8 cellular contexts compared by ENCODE assay signal in genomic region chr3:47476330-47476626, GRCh38. TPM values are rescaled to one million over a fixed set of nuclear protein-coding genes. Genes with fewer than 3 reads are reported as not detected.
DNase-seq lines count a peak whose midpoint lies in the region; ATAC-seq and TF ChIP-seq lines count a peak whose summit lies in the region.

No MANE protein-coding gene starts in this region.

- H3K27ac ChIP-seq in C4-2B (peak overlapping the region; percentile 94), duodenal mucosa (ENCODE audit: low read depth, low read length) (peak overlapping the region; percentile 63), neural progenitor cell (no peak overlapping the region)

- H3K9ac ChIP-seq in duodenal mucosa (ENCODE audit: low read depth in 1 of 2, low read length in 2 of 2) = peak overlapping the region; percentile 69
- H3K9ac ChIP-seq in neural progenitor cell = no peak overlapping the region

- ATAC-seq in GM18867 (IDR thresholded peaks at IDR 0.05; ENCODE audit: unreplicated experiment) = no peak
- no peak for ATAC-seq in GM21619 (IDR thresholded peaks at IDR 0.05; ENCODE audit: unreplicated experiment)

- H3K4me3 Mint-ChIP-seq in neural progenitor cell = peak overlapping the region; percentile 89

- peak overlapping the region; percentile 47 for H3K4me2 ChIP-seq in neural progenitor cell

- TF ChIP-seq CTCF in C4-2B (conservative IDR thresholded peaks at IDR 0.05) = 0 out of 2 replicates have a peak, but pooled peaks have one; percentile 58
- no peak for TF ChIP-seq CTCF in LNCaP clone FGC (IDR thresholded peaks at IDR 0.05; ENCODE audit: control insufficient read depth, extremely low read depth, insufficient read depth)
- no peak for TF ChIP-seq CTCF in neural progenitor cell (IDR thresholded peaks at IDR 0.05)

- H3K9me3 ChIP-seq in duodenal mucosa (ENCODE audit: control insufficient read depth in 1 of 2, low read length in 2 of 2) = no peaks in the 10 kb centered on the region
- no peaks in the 10 kb centered on the region for H3K9me3 ChIP-seq in neural progenitor cell (ENCODE audit: low read depth)

- H3K27me3 Mint-ChIP-seq in neural progenitor cell (ENCODE audit: insufficient read depth, low read depth) = peaks cover 5% of the 10 kb centered on the region

- peak overlapping the region; percentile 77 for H2AFZ ChIP-seq in neural progenitor cell (replicated peaks)

- peaks cover 23% of the 10 kb centered on the region for H4K20me1 ChIP-seq in neural progenitor cell (ENCODE audit: low read depth)

- H3K27me3 ChIP-seq in duodenal mucosa (ENCODE audit: control insufficient read depth in 1 of 2, insufficient read depth in 2 of 2, low read length in 2 of 2) = no peaks in the 10 kb centered on the region
- no peaks in the 10 kb centered on the region for H3K27me3 ChIP-seq in neural progenitor cell

- H3K36me3 ChIP-seq in duodenal mucosa (ENCODE audit: control insufficient read depth in 1 of 2, insufficient read depth in 2 of 2, low read length in 2 of 2) (no peaks in the 10 kb centered on the region), neural progenitor cell (no peaks in the 10 kb centered on the region)

- peaks cover 4% of the 10 kb centered on the region for H3K36me3 Mint-ChIP-seq in neural progenitor cell

- H3K4me3 ChIP-seq in LNCaP clone FGC (ENCODE audit: low read depth, low read length) (peak overlapping the region; percentile 95), duodenal mucosa (ENCODE audit: low read depth in 1 of 2, low read length in 2 of 2) (peak overlapping the region; percentile 69 to 90), neural progenitor cell (peak overlapping the region; percentile 91)

- no peak overlapping the region for H3K27ac Mint-ChIP-seq in neural progenitor cell

- peaks cover 2% of the 10 kb centered on the region for H3K9me3 Mint-ChIP-seq in neural progenitor cell

- DNase-seq in LNCaP clone FGC (ENCODE audit: low read depth) = no peak
- DNase-seq in neural progenitor cell (ENCODE audit: low spot score) = no peak
- DNase-seq in UCSD-AML1 (lab: John Stamatoyannopoulos, UW; ENCODE audit: unreplicated experiment) = no peak
- DNase-seq in NK-92 treated with Interleukin-12 subunit alpha and Interleukin-12 subunit beta, amount 100 ng/mL, for 24 hours (lab: John Stamatoyannopoulos, UW) = no peak

- H3F3A ChIP-seq in neural progenitor cell (ENCODE audit: low read depth) = peaks cover 30% of the 10 kb centered on the region

- peaks cover 21% of the 10 kb centered on the region for H3K4me1 Mint-ChIP-seq in neural progenitor cell

- H3K79me2 ChIP-seq in neural progenitor cell (ENCODE audit: low read depth) = peaks cover 41% of the 10 kb centered on the region

- peaks cover 18 to 22% of the 10 kb centered on the region in 2 donors for H3K4me1 ChIP-seq in duodenal mucosa (ENCODE audit: control insufficient read depth in 1 of 2, insufficient read depth in 2 of 2, low read length in 2 of 2)
- H3K4me1 ChIP-seq in neural progenitor cell = peaks cover 6% of the 10 kb centered on the region

RNA-seq across cellular contexts. Expression of gene SCAP, which starts 0.5 kb away (rescaled TPM):
- 33.0 and 96.9 TPM in 2 replicates for total RNA-seq in neural progenitor cell (ENCODE audit: low replicate concordance)

RNA-seq across cellular contexts. Expression of gene ELP6, which starts 37.2 kb away (rescaled TPM):
- total RNA-seq in neural progenitor cell (ENCODE audit: low replicate concordance) = 32.9 and 55.1 TPM in 2 replicates
